ENCODE assay signal across 23 cellular contexts in genomic region chr17:13359774-13360173, GRCh38.
"Had no signal": no experiment of that assay in that cellular context is flagged by ENCODE, and none has a peak within 500 bp of the region (broad histone marks: within the 10 kb centered on the region; RNA-seq: fewer than 3 reads in every experiment).

No MANE protein-coding gene starts in this region.

- DNase-seq: cortex of kidney; effector memory CD8-positive, alpha-beta T cell; erythroblast; esophagus squamous epithelium; heart left ventricle; hippocampal formation; left cardiac atrium; left lung; mesendoderm; midbrain; naive thymus-derived CD4-positive, alpha-beta T cell; right lobe of liver; small intestine; stimulated activated CD4-positive, alpha-beta T cell treated with anti-CD3 and anti-CD28 coated beads, Interleukin-2, amount 100 ng/mL, for 24 hours; stimulated activated CD4-positive, alpha-beta T cell treated with anti-CD3 and anti-CD28 coated beads, Interleukin-4, amount 100 ng/mL, for 24 hours; stimulated activated naive CD4-positive, alpha-beta T cell treated with Interleukin-2 at 50 U/mL for 16 hours; stomach; thyroid gland; trophoblast cell had no signal

- H3K4me3 ChIP-seq: esophagus squamous epithelium, heart left ventricle, left lung, neural progenitor cell, right lobe of liver, stomach, thyroid gland, vagina had no signal

- H3K27me3 ChIP-seq: heart left ventricle, left lung, neural progenitor cell, right lobe of liver, stomach, thyroid gland, vagina had no signal

- H3K27ac ChIP-seq: esophagus squamous epithelium, heart left ventricle, left lung, neural progenitor cell, parathyroid adenoma, right lobe of liver, stomach, thyroid gland, vagina had no signal

- H3K36me3 ChIP-seq: esophagus squamous epithelium, heart left ventricle, left lung, neural progenitor cell, right lobe of liver, stomach, thyroid gland, vagina had no signal

- ATAC-seq: effector memory CD8-positive, alpha-beta T cell; heart left ventricle; left cardiac atrium; left lung; naive thymus-derived CD4-positive, alpha-beta T cell; right lobe of liver; stimulated activated effector memory CD8-positive, alpha-beta T cell treated with anti-CD3 and anti-CD28 coated beads, Interleukin-12 subunit alpha, Interleukin-12 subunit beta, amount 100 ng/mL, for 72 hours had no signal

- H3K4me2 ChIP-seq: neural progenitor cell had no signal

- H3K79me2 ChIP-seq: parathyroid adenoma had no signal

- H2AFZ ChIP-seq: neural progenitor cell, parathyroid adenoma had no signal

- H3K9me3 ChIP-seq: esophagus squamous epithelium, heart left ventricle, left lung, right lobe of liver, stomach, thyroid gland, vagina had no signal

- H3K9ac ChIP-seq: neural progenitor cell, parathyroid adenoma had no signal

- H3K4me1 ChIP-seq: esophagus squamous epithelium, heart left ventricle, left lung, neural progenitor cell, parathyroid adenoma, right lobe of liver, stomach, thyroid gland, vagina had no signal
